In genomic region chr5:29498412-29498811, GRCh38 we compare ENCODE assay signal across 22 cellular contexts.
DNase-seq lines count a peak whose midpoint lies in the region; ATAC-seq, FAIRE-seq and TF ChIP-seq lines count a peak whose summit lies in the region.
"Had no signal": no experiment of that assay in that cellular context is flagged by ENCODE, and none has a peak within 500 bp of the region (broad histone marks: within the 10 kb centered on the region; RNA-seq: fewer than 3 reads in every experiment).

No MANE protein-coding gene starts in this region.

- H3K4me1 ChIP-seq in lower lobe of right lung (no peaks in the 10 kb centered on the region), hepatocyte (ENCODE audit: insufficient read depth) (no peaks in the 10 kb centered on the region)
- H3K4me1 ChIP-seq: BLaER1, Caco-2 had no signal

- H3K4me2 ChIP-seq in hepatocyte = no peak overlapping the region
- H3K4me2 ChIP-seq: BLaER1 had no signal

- H3K4me3 ChIP-seq in bronchial epithelial cell (ENCODE audit: low read depth, low read length) = no peak overlapping the region
- H3K4me3 ChIP-seq in lower lobe of right lung = no peak overlapping the region
- no peak overlapping the region for H3K4me3 ChIP-seq in hepatocyte
- H3K4me3 ChIP-seq: BLaER1, GM23248, HAP-1 had no signal

- ATAC-seq in lower lobe of right lung = peak; percentile 24 to 38
- ATAC-seq in sciatic nerve = peak; percentile 20
- no peak for ATAC-seq in GM18873 (IDR thresholded peaks at IDR 0.05; ENCODE audit: low FRiP score, unreplicated experiment)
- no peak for ATAC-seq in GM18858 (IDR thresholded peaks at IDR 0.05; ENCODE audit: unreplicated experiment)
- ATAC-seq: CD8-positive, alpha-beta T cell had no signal

- H4K20me1 ChIP-seq in hepatocyte (ENCODE audit: insufficient read depth, poor library complexity, severe bottlenecking) = no peaks in the 10 kb centered on the region
- H4K20me1 ChIP-seq: BLaER1 had no signal

- DNase-seq in HTR-8/SVneo (ENCODE audit: insufficient read length, low spot score) (no peak), bronchial epithelial cell (ENCODE audit: low read depth) (no peak), lower lobe of right lung (no peak), sciatic nerve (ENCODE audit: low spot score) (no peak), hepatocyte (ENCODE audit: low spot score) (no peak), GM19240 (ENCODE audit: insufficient read length, low spot score) (no peak)
- DNase-seq: Caco-2; CD4-positive, CD25-positive, alpha-beta regulatory T cell; CD8-positive, alpha-beta T cell; DMS153; DND-41; GM23248; HFFc6 had no signal

- no peak overlapping the region for H2AFZ ChIP-seq in hepatocyte
- H2AFZ ChIP-seq: GM23248 had no signal

- no peaks in the 10 kb centered on the region for H3K79me2 ChIP-seq in hepatocyte

- no peak overlapping the region for H3K27ac ChIP-seq in lower lobe of right lung
- no peak overlapping the region for H3K27ac ChIP-seq in hepatocyte
- H3K27ac ChIP-seq: 22Rv1, BLaER1, C4-2B, GM23248 had no signal

- WGBS in hepatocyte (ENCODE audit: low lambda C conversion rate, missing lambda C conversion rate) = 89% methylated on average over 2 of the region's 2 CpGs

- TF ChIP-seq CTCF in bronchial epithelial cell (IDR thresholded peaks at IDR 0.05; ENCODE audit: insufficient read depth, low read length, severe bottlenecking) (no peak), lower lobe of right lung (IDR thresholded peaks at IDR 0.05) (no peak), hepatocyte (IDR thresholded peaks at IDR 0.05; ENCODE audit: poor library complexity) (no peak)

- H3K9me2 ChIP-seq in hepatocyte (replicated peaks; ENCODE audit: insufficient read depth) = no peaks in the 10 kb centered on the region

- H3K9me3 ChIP-seq in lower lobe of right lung = peaks cover 28% of the 10 kb centered on the region
- H3K9me3 ChIP-seq in hepatocyte (ENCODE audit: low read depth) = no peaks in the 10 kb centered on the region
- H3K9me3 ChIP-seq: Caco-2, HAP-1 had no signal

- H3K36me3 ChIP-seq in bronchial epithelial cell (ENCODE audit: control insufficient read depth, insufficient read depth, low read length) (no peaks in the 10 kb centered on the region), lower lobe of right lung (no peaks in the 10 kb centered on the region), hepatocyte (replicated peaks; ENCODE audit: insufficient read depth, low read depth) (no peaks in the 10 kb centered on the region)
- H3K36me3 ChIP-seq: BLaER1, HAP-1 had no signal

- no peaks in the 10 kb centered on the region for H3K27me3 ChIP-seq in bronchial epithelial cell (ENCODE audit: control insufficient read depth, insufficient read depth, low read length)
- no peaks in the 10 kb centered on the region for H3K27me3 ChIP-seq in lower lobe of right lung (ENCODE audit: low read depth)
- H3K27me3 ChIP-seq in hepatocyte = no peaks in the 10 kb centered on the region
- H3K27me3 ChIP-seq: BLaER1 had no signal

- FAIRE-seq in HTR-8/SVneo (lab: Jason Lieb, UNC) (peak; percentile 77), bronchial epithelial cell (lab: Jason Lieb, UNC) (peak; percentile 7)
- FAIRE-seq: A204.1, G401.6, GM12892 had no signal

- intact Hi-C loops in lower lobe of right lung (cut with DNase I) = no loop called here
- intact Hi-C loops in sciatic nerve (cut with DNase I) = loop anchor here (1.0 kb wide), 1 partner anchor 27 kb away; no protein-coding TSS in a partner anchor

Comparison
In these comparisons a context has a peak if more than half of its experiments do, and no peak if none do; other contexts are left out.
1. ATAC-seq: peak in lower lobe of right lung (2 of 2) and sciatic nerve (single experiment); none in GM18873 (single experiment) and GM18858 (single experiment).